Comparison of ENCODE assay signal across 8 cellular contexts in genomic region chr12:63843613-63844390, GRCh38. TPM values are rescaled to one million over a fixed set of nuclear protein-coding genes. Genes with fewer than 3 reads are reported as not detected.
DNase-seq lines count a peak whose midpoint lies in the region; ATAC-seq and TF ChIP-seq lines count a peak whose summit lies in the region.

No MANE protein-coding gene starts in this region.

- H3K4me1 Mint-ChIP-seq in activated CD4-positive, alpha-beta T cell treated with anti-CD3 and anti-CD28 coated beads, Interleukin-2, amount 10 ng/mL, durations not matched to agents 7 days and 5 days = peaks cover 9% of the 10 kb centered on the region
- peaks cover 26% of the 10 kb centered on the region for H3K4me1 Mint-ChIP-seq in dendritic cell treated with granulocyte-macrophage colony-stimulating factor and Interleukin-4, amounts not matched to agents 40 ng/mL and 50 ng/mL, for 4 days (ENCODE audit: low read depth)

- H3K27me3 Mint-ChIP-seq in activated CD4-positive, alpha-beta T cell treated with anti-CD3 and anti-CD28 coated beads, Interleukin-2, amount 10 ng/mL, durations not matched to agents 7 days and 5 days = peaks cover 36% of the 10 kb centered on the region
- H3K27me3 Mint-ChIP-seq in dendritic cell treated with granulocyte-macrophage colony-stimulating factor and Interleukin-4, amounts not matched to agents 40 ng/mL and 50 ng/mL, for 4 days = peaks cover 16% of the 10 kb centered on the region

- H3K4me1 ChIP-seq in left lung = peaks cover 9 to 20% of the 10 kb centered on the region in 2 donors

- POLR2A ChIA-PET in activated CD4-positive, alpha-beta T cell treated with anti-CD3 and anti-CD28 coated beads, Interleukin-2, amount 10 ng/mL, durations not matched to agents 7 days and 5 days (lab: Charles Lee) = no interaction called here

- DNase-seq in AML-193 (lab: John Stamatoyannopoulos, UW) (peak; percentile 73 to 82), NCI-H510A (lab: John Stamatoyannopoulos, UW) (peak; percentile 99), left lung (peak; percentile 89 to 95)
- DNase-seq in activated CD4-positive, alpha-beta T cell treated with anti-CD3 and anti-CD28 coated beads, Interleukin-2, amount 10 ng/mL, durations not matched to agents 7 days and 5 days = peak; percentile 74
- peak; percentile 79 to 83 for DNase-seq in stimulated activated CD4-positive, alpha-beta T cell treated with anti-CD3 and anti-CD28 coated beads, Interleukin-2, amount 100 ng/mL, for 24 hours

- ATAC-seq in GM19043 (IDR thresholded peaks at IDR 0.05; ENCODE audit: low read depth, unreplicated experiment) (peak; percentile 93), HG03378 (IDR thresholded peaks at IDR 0.05; ENCODE audit: unreplicated experiment) (peak; percentile 93), left lung (peak; percentile 95)

- H3K36me3 ChIP-seq in left lung = no peaks in the 10 kb centered on the region

- no peaks in the 10 kb centered on the region for H3K9me3 Mint-ChIP-seq in activated CD4-positive, alpha-beta T cell treated with anti-CD3 and anti-CD28 coated beads, Interleukin-2, amount 10 ng/mL, durations not matched to agents 7 days and 5 days
- H3K9me3 Mint-ChIP-seq in dendritic cell treated with granulocyte-macrophage colony-stimulating factor and Interleukin-4, amounts not matched to agents 40 ng/mL and 50 ng/mL, for 4 days = no peaks in the 10 kb centered on the region

- peak overlapping the region; percentile 59 for H3K4me3 Mint-ChIP-seq in activated CD4-positive, alpha-beta T cell treated with anti-CD3 and anti-CD28 coated beads, Interleukin-2, amount 10 ng/mL, durations not matched to agents 7 days and 5 days
- peak overlapping the region; percentile 100 for H3K4me3 Mint-ChIP-seq in dendritic cell treated with granulocyte-macrophage colony-stimulating factor and Interleukin-4, amounts not matched to agents 40 ng/mL and 50 ng/mL, for 4 days

- TF ChIP-seq CTCF in left lung (IDR thresholded peaks at IDR 0.05) = peak; percentile 88 to 94

- no peak overlapping the region for H3K27ac Mint-ChIP-seq in activated CD4-positive, alpha-beta T cell treated with anti-CD3 and anti-CD28 coated beads, Interleukin-2, amount 10 ng/mL, durations not matched to agents 7 days and 5 days
- peak overlapping the region; percentile 95 for H3K27ac Mint-ChIP-seq in dendritic cell treated with granulocyte-macrophage colony-stimulating factor and Interleukin-4, amounts not matched to agents 40 ng/mL and 50 ng/mL, for 4 days

- H3K9me3 ChIP-seq in left lung = no peaks in the 10 kb centered on the region

- CTCF ChIA-PET in activated CD4-positive, alpha-beta T cell treated with anti-CD3 and anti-CD28 coated beads, Interleukin-2, amount 10 ng/mL, durations not matched to agents 7 days and 5 days (lab: Charles Lee) = interaction anchor here (0.6 to 1.8 kb wide), 3 partner anchors 8 to 10 kb away, joined by 3 to 6 read pairs (median 4); no protein-coding TSS in a partner anchor

- H3K27ac ChIP-seq in left lung = peak overlapping the region; percentile 87 to 88

- H3K27me3 ChIP-seq in left lung = peaks cover 0 to 26% of the 10 kb centered on the region in 2 donors

- intact Hi-C loops in dendritic cell treated with granulocyte-macrophage colony-stimulating factor and Interleukin-4, amounts not matched to agents 40 ng/mL and 50 ng/mL, for 4 days (cut with micrococcal nuclease) = loop anchor here (1.0 to 5.0 kb wide), 4 partner anchors 73 to 337 kb away; no protein-coding TSS in a partner anchor
- intact Hi-C loops in left lung (cut with DNase I) = loop anchor here in 1 of 2 donors (2.0 to 5.0 kb wide), 2 partner anchors 337 to 413 kb away; no protein-coding TSS in a partner anchor

- H3K4me3 ChIP-seq in left lung = peak overlapping the region; percentile 67 to 75

- no peaks in the 10 kb centered on the region for H3K36me3 Mint-ChIP-seq in activated CD4-positive, alpha-beta T cell treated with anti-CD3 and anti-CD28 coated beads, Interleukin-2, amount 10 ng/mL, durations not matched to agents 7 days and 5 days (ENCODE audit: low read depth)
- H3K36me3 Mint-ChIP-seq in dendritic cell treated with granulocyte-macrophage colony-stimulating factor and Interleukin-4, amounts not matched to agents 40 ng/mL and 50 ng/mL, for 4 days (ENCODE audit: low read depth) = peaks cover 8% of the 10 kb centered on the region

RNA-seq across cellular contexts. Expression of gene SRGAP1, which starts 0.7 kb away (rescaled TPM):
- total RNA-seq in activated CD4-positive, alpha-beta T cell treated with anti-CD3 and anti-CD28 coated beads, Interleukin-2, amount 10 ng/mL, durations not matched to agents 7 days and 5 days = not detected
- total RNA-seq in left lung = 10 to 100 TPM; 12.7 to 15.6 TPM

Comparison
In these comparisons a context has a peak if more than half of its experiments do, and no peak if none do; other contexts are left out.
1. Peak in every context shown above with its lines: DNase-seq, ATAC-seq, H3K4me3 ChIP-seq and H3K27ac ChIP-seq.
2. RNA of gene SRGAP1, which starts 0.7 kb away (total RNA-seq): 12.7 to 15.6 TPM in left lung; not detected in activated CD4-positive, alpha-beta T cell treated with anti-CD3 and anti-CD28 coated beads, Interleukin-2, amount 10 ng/mL, durations not matched to agents 7 days and 5 days; every median in the first group is over 10 times any median in the second.